Comparison of ENCODE assay signal across 21 cellular contexts in the genomic region with DNA sequence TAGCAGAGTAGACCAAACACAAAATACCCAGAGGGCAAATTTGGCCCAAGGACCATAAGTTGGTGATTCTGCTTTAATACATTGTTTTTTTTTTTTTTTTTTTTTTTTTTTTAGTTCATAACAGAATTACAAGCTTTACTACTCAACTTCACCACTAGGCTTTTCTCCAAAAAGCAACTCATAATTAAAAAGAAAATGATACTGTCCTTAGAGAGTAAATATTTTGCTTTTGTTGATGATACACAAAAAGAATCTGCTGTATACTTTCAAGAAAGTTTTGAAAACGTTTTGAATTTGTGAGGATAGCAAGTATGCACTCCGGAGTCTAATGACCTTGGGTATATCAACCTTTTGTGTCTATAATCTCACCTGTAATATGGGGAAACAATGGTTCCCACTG.
"Had no signal": no experiment of that assay in that cellular context is flagged by ENCODE, and none has a peak within 500 bp of the region (broad histone marks: within the 10 kb centered on the region; RNA-seq: fewer than 3 reads in every experiment).

No MANE protein-coding gene starts in this region.

- H3K4me3 Mint-ChIP-seq: naive B cell; nephron; stimulated activated effector memory CD8-positive, alpha-beta T cell treated with anti-CD3 and anti-CD28 coated beads, Interleukin-12 subunit alpha, Interleukin-12 subunit beta, amount 100 ng/mL, for 72 hours had no signal

- DNase-seq: cortex of kidney; dorsolateral prefrontal cortex; effector CD8-positive, alpha-beta T cell; foreskin keratinocyte; head of caudate nucleus; kidney; left cardiac atrium; left ventricle myocardium inferior; mesenchymal stem cell; naive B cell; psoas muscle; retina; right lobe of liver; stimulated activated CD4-positive, alpha-beta T cell treated with anti-CD3 and anti-CD28 coated beads, Interleukin-4, amount 100 ng/mL, for 1 hour; stimulated activated CD8-positive, alpha-beta memory T cell treated with anti-CD3 and anti-CD28 coated beads, Interleukin-4, amount 100 ng/mL, for 48 hours; stimulated activated naive CD8-positive, alpha-beta T cell treated with anti-CD3 and anti-CD28 coated beads, Interleukin-15, Interleukin-2, amounts not matched to agents 100 U/mL and 50 U/mL, for 24 hours; thyroid gland; upper lobe of left lung; uterus had no signal

- H3K4me1 Mint-ChIP-seq: naive B cell; nephron; stimulated activated effector memory CD8-positive, alpha-beta T cell treated with anti-CD3 and anti-CD28 coated beads, Interleukin-12 subunit alpha, Interleukin-12 subunit beta, amount 100 ng/mL, for 72 hours had no signal

- ATAC-seq: foreskin keratinocyte; left cardiac atrium; psoas muscle; right lobe of liver; stimulated activated effector memory CD8-positive, alpha-beta T cell treated with anti-CD3 and anti-CD28 coated beads, Interleukin-12 subunit alpha, Interleukin-12 subunit beta, amount 100 ng/mL, for 72 hours; stimulated activated naive CD8-positive, alpha-beta T cell treated with anti-CD3 and anti-CD28 coated beads, Interleukin-15, Interleukin-2, amounts not matched to agents 100 U/mL and 50 U/mL, for 24 hours had no signal

- H3K9me3 Mint-ChIP-seq: nephron had no signal

- H3K27ac Mint-ChIP-seq: naive B cell; nephron; stimulated activated effector memory CD8-positive, alpha-beta T cell treated with anti-CD3 and anti-CD28 coated beads, Interleukin-12 subunit alpha, Interleukin-12 subunit beta, amount 100 ng/mL, for 72 hours had no signal

- H3K36me3 Mint-ChIP-seq: naive B cell; stimulated activated effector memory CD8-positive, alpha-beta T cell treated with anti-CD3 and anti-CD28 coated beads, Interleukin-12 subunit alpha, Interleukin-12 subunit beta, amount 100 ng/mL, for 72 hours had no signal

- H3K27me3 Mint-ChIP-seq: naive B cell had no signal
